Comparison of ENCODE assay signal across 8 cellular contexts in genomic region chr12:100185361-100185894, GRCh38. TPM values are rescaled to one million over a fixed set of nuclear protein-coding genes. Genes with fewer than 3 reads are reported as not detected.
DNase-seq lines count a peak whose midpoint lies in the region; ATAC-seq and FAIRE-seq lines count a peak whose summit lies in the region.

No MANE protein-coding gene starts in this region.

- peak; percentile 78 for ATAC-seq in GM21619 (IDR thresholded peaks at IDR 0.05; ENCODE audit: unreplicated experiment)
- ATAC-seq in left lobe of liver = peak; percentile 35

- H3K9me3 ChIP-seq in MG63 = no peaks in the 10 kb centered on the region

- H3K36me3 ChIP-seq in MG63 = no peaks in the 10 kb centered on the region

- no peaks in the 10 kb centered on the region for H3K27me3 ChIP-seq in MG63

- no peak overlapping the region for H3K4me3 ChIP-seq in MG63

- DNase-seq in GM18507 (ENCODE audit: extremely low spot score, insufficient read length, low read depth) (no peak), MG63 (peak; percentile 20), left lobe of liver (ENCODE audit: low spot score) (no peak), NCI-H1694 (lab: John Stamatoyannopoulos, UW) (no peak), NCI-H128 (lab: John Stamatoyannopoulos, UW; ENCODE audit: unreplicated experiment) (no peak), cerebellum (ENCODE audit: low spot score) (no peak)
- DNase-seq in activated CD8-positive, alpha-beta memory T cell treated with anti-CD3 and anti-CD28 coated beads, Interleukin-2, amount 50 U/mL, for 4 hours = no peak

- FAIRE-seq in GM18507 (lab: Jason Lieb, UNC) = peak; percentile 76

RNA-seq across cellular contexts. Expression of gene ACTR6, which starts 15.2 kb away (rescaled TPM):
- total RNA-seq in MG63 (2014; rRNA removed; shearing (Covaris generic); ENCODE audit: low replicate concordance) = 18.4 and 37.0 TPM in 2 replicates
- total RNA-seq in left lobe of liver (10.2 TPM), cerebellum (30.1 TPM)

RNA-seq across cellular contexts. Expression of gene BLTP3B, which starts 42.8 kb away (rescaled TPM):
- total RNA-seq in MG63 (2014; rRNA removed; shearing (Covaris generic); ENCODE audit: low replicate concordance) = 20.3 and 26.4 TPM in 2 replicates
- 28.3 TPM for total RNA-seq in left lobe of liver
- total RNA-seq in cerebellum = 58.5 TPM
